In the genomic region with DNA sequence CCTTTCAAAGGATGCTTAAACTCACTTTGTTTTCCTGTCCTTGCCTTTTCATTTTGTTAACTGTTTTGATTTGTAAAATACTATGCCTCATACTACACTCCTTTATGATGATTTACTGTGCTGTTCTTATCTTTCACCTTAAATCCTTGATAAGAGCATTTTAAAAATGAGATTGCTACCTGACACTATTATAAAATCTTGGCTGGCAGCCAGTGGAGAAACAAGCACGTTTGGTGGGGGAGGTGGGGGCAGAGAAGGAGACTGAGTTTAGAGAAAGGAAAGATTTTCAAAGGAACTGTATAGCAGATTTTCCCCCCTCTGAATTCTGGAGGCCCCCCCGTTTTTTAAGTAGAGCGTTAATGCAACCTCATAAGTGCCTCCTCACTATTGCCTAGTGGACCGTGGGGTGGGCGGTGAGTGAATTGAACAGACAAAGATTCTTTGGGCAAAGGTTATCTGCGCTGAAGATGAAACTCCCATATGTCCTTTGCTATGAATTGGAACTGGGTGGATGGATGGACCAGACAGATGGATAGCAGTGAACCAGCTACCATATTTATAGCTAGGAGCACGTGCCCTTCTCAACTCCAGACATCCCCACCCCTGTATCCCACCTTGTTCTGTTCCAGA, we compare ENCODE assay signal across 13 cellular contexts.
DNase-seq lines count a peak whose midpoint lies in the region; ATAC-seq, FAIRE-seq and TF ChIP-seq lines count a peak whose summit lies in the region.
"Had no signal": no experiment of that assay in that cellular context is flagged by ENCODE, and none has a peak within 500 bp of the region (broad histone marks: within the 10 kb centered on the region; RNA-seq: fewer than 3 reads in every experiment).

No MANE protein-coding gene starts in this region.

- DNase-seq in A549 (ENCODE audit: low read depth in 1 of 2, low spot score in 1 of 2) = no peak
- DNase-seq in HEK293T (ENCODE audit: extremely low spot score) = no peak
- peak; percentile 95 for DNase-seq in NCI-H2227 treated with DMSO at 0.1 percent for 48 hours (lab: John Stamatoyannopoulos, UW)
- DNase-seq in H4 (ENCODE audit: low spot score) = no peak
- no peak for DNase-seq in activated T-cell treated with anti-CD3 and anti-CD28 coated beads, Interleukin-2, amount 50 U/mL, for 72 hours
- DNase-seq: activated CD4-positive, alpha-beta T cell treated with anti-CD3 and anti-CD28 coated beads for 1 hour; activated naive CD8-positive, alpha-beta T cell treated with anti-CD3 and anti-CD28 coated beads, Interleukin-2, amount 10 ng/mL, durations not matched to agents 7 days and 5 days; HCEC 1CT; stimulated activated CD4-positive, alpha-beta T cell treated with anti-CD3 and anti-CD28 coated beads, Interleukin-1b, Interleukin-23, amount 100 ng/mL, for 48 hours; stimulated activated CD8-positive, alpha-beta memory T cell treated with anti-CD3 and anti-CD28 coated beads, Interleukin-4, amount 100 ng/mL, for 48 hours had no signal

- peaks cover 100% of the 10 kb centered on the region for H3K4me1 Mint-ChIP-seq in brain
- H3K4me1 Mint-ChIP-seq in stimulated activated memory B cell treated with anti-CD40 and anti-IgM and Interleukin-4, amounts not matched to agents 10 μg/mL and 1 μg/mL and 100 μg/mL, for 72 hours = peaks cover 59% of the 10 kb centered on the region
- H3K4me1 Mint-ChIP-seq in activated T-cell treated with anti-CD3 and anti-CD28 coated beads, Interleukin-2, amount 50 U/mL, for 72 hours (ENCODE audit: low read depth) = peaks cover 40% of the 10 kb centered on the region

- POLR2A ChIA-PET in A549 (lab: Yijun Ruan, JAX) (no interaction called here), HEK293T (lab: Yijun Ruan, JAX) (interaction anchor here (0.9 to 1.0 kb wide), 3 partner anchors 9 to 33 kb away, joined by 3 to 4 read pairs (median 3); no protein-coding TSS in a partner anchor)

- CTCF ChIA-PET in A549 (lab: Yijun Ruan, JAX) (interaction anchor here (0.6 to 1.8 kb wide), 3 partner anchors 127 to 302 kb away, joined by 3 to 7 read pairs (median 4); no protein-coding TSS in a partner anchor), HEK293T (lab: Yijun Ruan, JAX) (interaction anchor here (0.7 to 2.0 kb wide), 2 partner anchors 8 kb away, joined by 3 to 11 read pairs; no protein-coding TSS in a partner anchor)

- TF ChIP-seq EP300 in A549 (IDR thresholded peaks at IDR 0.05) = no peak

- 0 out of 3 replicates have a peak overlapping the region, but pooled peaks have one; percentile 3 for H3K4me2 ChIP-seq in A549

- H3K9me3 Mint-ChIP-seq in brain = peaks cover 0 to 2% (median 0%) of the 10 kb centered on the region in 5 experiments
- H3K9me3 Mint-ChIP-seq in stimulated activated memory B cell treated with anti-CD40 and anti-IgM and Interleukin-4, amounts not matched to agents 10 μg/mL and 1 μg/mL and 100 μg/mL, for 72 hours = no peaks in the 10 kb centered on the region
- H3K9me3 Mint-ChIP-seq in activated T-cell treated with anti-CD3 and anti-CD28 coated beads, Interleukin-2, amount 50 U/mL, for 72 hours = no peaks in the 10 kb centered on the region
- H3K9me3 Mint-ChIP-seq: activated naive CD8-positive, alpha-beta T cell treated with anti-CD3 and anti-CD28 coated beads, Interleukin-2, amount 10 ng/mL, durations not matched to agents 7 days and 5 days had no signal

- H3K27me3 Mint-ChIP-seq in brain = peaks cover 7% of the 10 kb centered on the region
- H3K27me3 Mint-ChIP-seq in stimulated activated memory B cell treated with anti-CD40 and anti-IgM and Interleukin-4, amounts not matched to agents 10 μg/mL and 1 μg/mL and 100 μg/mL, for 72 hours = no peaks in the 10 kb centered on the region
- no peaks in the 10 kb centered on the region for H3K27me3 Mint-ChIP-seq in activated T-cell treated with anti-CD3 and anti-CD28 coated beads, Interleukin-2, amount 50 U/mL, for 72 hours (ENCODE audit: low read depth)
- H3K27me3 Mint-ChIP-seq: activated naive CD8-positive, alpha-beta T cell treated with anti-CD3 and anti-CD28 coated beads, Interleukin-2, amount 10 ng/mL, durations not matched to agents 7 days and 5 days had no signal

- peak overlapping the region; percentile 83 to 92 (median 90) for H3K27ac Mint-ChIP-seq in brain
- H3K27ac Mint-ChIP-seq in stimulated activated memory B cell treated with anti-CD40 and anti-IgM and Interleukin-4, amounts not matched to agents 10 μg/mL and 1 μg/mL and 100 μg/mL, for 72 hours = no peak overlapping the region
- H3K27ac Mint-ChIP-seq in activated T-cell treated with anti-CD3 and anti-CD28 coated beads, Interleukin-2, amount 50 U/mL, for 72 hours = no peak overlapping the region
- H3K27ac Mint-ChIP-seq: activated naive CD8-positive, alpha-beta T cell treated with anti-CD3 and anti-CD28 coated beads, Interleukin-2, amount 10 ng/mL, durations not matched to agents 7 days and 5 days had no signal

- H3K4me1 ChIP-seq in A549 = peaks cover 65% of the 10 kb centered on the region

- no peak for FAIRE-seq in A549 (lab: Jason Lieb, UNC)

- no peaks in the 10 kb centered on the region for H3K36me3 Mint-ChIP-seq in brain
- no peaks in the 10 kb centered on the region for H3K36me3 Mint-ChIP-seq in stimulated activated memory B cell treated with anti-CD40 and anti-IgM and Interleukin-4, amounts not matched to agents 10 μg/mL and 1 μg/mL and 100 μg/mL, for 72 hours
- no peaks in the 10 kb centered on the region for H3K36me3 Mint-ChIP-seq in activated T-cell treated with anti-CD3 and anti-CD28 coated beads, Interleukin-2, amount 50 U/mL, for 72 hours (ENCODE audit: insufficient read depth in 2 of 2)

- no peaks in the 10 kb centered on the region for H3K9me3 ChIP-seq in A549

- H3K27ac ChIP-seq in A549 = no peak overlapping the region

- ATAC-seq in A549 (no peak), GM18867 (IDR thresholded peaks at IDR 0.05; ENCODE audit: unreplicated experiment) (no peak)
- no peak for ATAC-seq in stimulated activated memory B cell treated with anti-CD40 and anti-IgM and Interleukin-4, amounts not matched to agents 10 μg/mL and 1 μg/mL and 100 μg/mL, for 72 hours
- no peak for ATAC-seq in activated T-cell treated with anti-CD3 and anti-CD28 coated beads, Interleukin-2, amount 50 U/mL, for 72 hours (replicated peaks in 1 of 2)

- no peak for TF ChIP-seq POLR2A in A549 (IDR thresholded peaks at IDR 0.05; ENCODE audit: low read length)

- H3K4me3 ChIP-seq in A549 = no peak overlapping the region

- TF ChIP-seq RAD21 in A549 (conservative IDR thresholded peaks at IDR 0.05 in 1 of 2, IDR thresholded peaks at IDR 0.05 in 1 of 2) = no peak

- TF ChIP-seq CTCF in A549 (IDR thresholded peaks at IDR 0.05) (no peak), brain (conservative IDR thresholded peaks at IDR 0.05) (no peak)

- WGBS in A549 (ENCODE audit: missing lambda C conversion rate) = 79% methylated on average over 7 of the region's 7 CpGs

- H3K4me3 Mint-ChIP-seq in brain = peak overlapping the region; percentile 16 to 70 (median 55)
- no peak overlapping the region for H3K4me3 Mint-ChIP-seq in stimulated activated memory B cell treated with anti-CD40 and anti-IgM and Interleukin-4, amounts not matched to agents 10 μg/mL and 1 μg/mL and 100 μg/mL, for 72 hours
- no peak overlapping the region for H3K4me3 Mint-ChIP-seq in activated T-cell treated with anti-CD3 and anti-CD28 coated beads, Interleukin-2, amount 50 U/mL, for 72 hours
- H3K4me3 Mint-ChIP-seq: activated naive CD8-positive, alpha-beta T cell treated with anti-CD3 and anti-CD28 coated beads, Interleukin-2, amount 10 ng/mL, durations not matched to agents 7 days and 5 days had no signal

TF ChIP-seq in A549, 52 proteins besides CTCF, POLR2A, EP300 and RAD21:
- TF ChIP-seq, protein P1, sequence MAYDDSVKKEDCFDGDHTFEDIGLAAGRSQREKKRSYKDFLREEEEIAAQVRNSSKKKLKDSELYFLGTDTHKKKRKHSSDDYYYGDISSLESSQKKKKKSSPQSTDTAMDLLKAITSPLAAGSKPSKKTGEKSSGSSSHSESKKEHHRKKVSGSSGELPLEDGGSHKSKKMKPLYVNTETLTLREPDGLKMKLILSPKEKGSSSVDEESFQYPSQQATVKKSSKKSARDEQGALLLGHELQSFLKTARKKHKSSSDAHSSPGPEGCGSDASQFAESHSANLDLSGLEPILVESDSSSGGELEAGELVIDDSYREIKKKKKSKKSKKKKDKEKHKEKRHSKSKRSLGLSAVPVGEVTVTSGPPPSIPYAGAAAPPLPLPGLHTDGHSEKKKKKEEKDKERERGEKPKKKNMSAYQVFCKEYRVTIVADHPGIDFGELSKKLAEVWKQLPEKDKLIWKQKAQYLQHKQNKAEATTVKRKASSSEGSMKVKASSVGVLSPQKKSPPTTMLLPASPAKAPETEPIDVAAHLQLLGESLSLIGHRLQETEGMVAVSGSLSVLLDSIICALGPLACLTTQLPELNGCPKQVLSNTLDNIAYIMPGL (CRISPR knock-in tag; IDR thresholded peaks at IDR 0.05; ENCODE audit: borderline replicate concordance) = no peak
- no peak for TF ChIP-seq RCOR1 (IDR thresholded peaks at IDR 0.05; ENCODE audit: low read depth, low read length)
- TF ChIP-seq KDM1A (IDR thresholded peaks at IDR 0.05; ENCODE audit: low read depth) = no peak
- TF ChIP-seq CHD4 (IDR thresholded peaks at IDR 0.05; ENCODE audit: borderline replicate concordance) = no peak

TF ChIP-seq in HEK293T, 16 proteins besides CTCF, POLR2A, EP300 and RAD21:
- TF ChIP-seq TARDBP (IDR thresholded peaks at IDR 0.05) (no peak), ARNT (IDR thresholded peaks at IDR 0.05) (peak; percentile 64; the same call in 1 of the 2 replicates), CTBP1 (IDR thresholded peaks at IDR 0.05; ENCODE audit: borderline replicate concordance) (peak; percentile 69)
- TF ChIP-seq, protein P2, sequence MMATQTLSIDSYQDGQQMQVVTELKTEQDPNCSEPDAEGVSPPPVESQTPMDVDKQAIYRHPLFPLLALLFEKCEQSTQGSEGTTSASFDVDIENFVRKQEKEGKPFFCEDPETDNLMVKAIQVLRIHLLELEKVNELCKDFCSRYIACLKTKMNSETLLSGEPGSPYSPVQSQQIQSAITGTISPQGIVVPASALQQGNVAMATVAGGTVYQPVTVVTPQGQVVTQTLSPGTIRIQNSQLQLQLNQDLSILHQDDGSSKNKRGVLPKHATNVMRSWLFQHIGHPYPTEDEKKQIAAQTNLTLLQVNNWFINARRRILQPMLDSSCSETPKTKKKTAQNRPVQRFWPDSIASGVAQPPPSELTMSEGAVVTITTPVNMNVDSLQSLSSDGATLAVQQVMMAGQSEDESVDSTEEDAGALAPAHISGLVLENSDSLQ (IDR thresholded peaks at IDR 0.05) = peak; percentile 38; the same call in 1 of the 2 replicates

Comparison
In these comparisons a context has a peak if more than half of its experiments do, and no peak if none do; other contexts are left out.
1. H3K27ac Mint-ChIP-seq: peak in brain (5 of 5); none in stimulated activated memory B cell treated with anti-CD40 and anti-IgM and Interleukin-4, amounts not matched to agents 10 μg/mL and 1 μg/mL and 100 μg/mL, for 72 hours (single experiment) and activated T-cell treated with anti-CD3 and anti-CD28 coated beads, Interleukin-2, amount 50 U/mL, for 72 hours (single experiment).
2. H3K4me3 Mint-ChIP-seq: peak in brain (5 of 5); none in stimulated activated memory B cell treated with anti-CD40 and anti-IgM and Interleukin-4, amounts not matched to agents 10 μg/mL and 1 μg/mL and 100 μg/mL, for 72 hours (single experiment) and activated T-cell treated with anti-CD3 and anti-CD28 coated beads, Interleukin-2, amount 50 U/mL, for 72 hours (0 of 2).